8 cellular contexts compared by ENCODE assay signal in genomic region chr1:206705187-206705586, GRCh38. TPM values are rescaled to one million over a fixed set of nuclear protein-coding genes. Genes with fewer than 3 reads are reported as not detected.
A peak's percentile ranks its signal among the peaks of the same experiment; 100 is the strongest.
DNase-seq lines count a peak whose midpoint lies in the region; ATAC-seq and TF ChIP-seq lines count a peak whose summit lies in the region.

No MANE protein-coding gene starts in this region.

- TF ChIP-seq POLR2A in esophagus squamous epithelium (IDR thresholded peaks at IDR 0.05) = no peak

- in situ Hi-C loops in HAP-1 (cut with MboI; ENCODE audit: low sequenced_read_pairs) = no loop called here

- H3K36me3 ChIP-seq in HAP-1 (replicated peaks) (no peaks in the 10 kb centered on the region), esophagus squamous epithelium (no peaks in the 10 kb centered on the region)

- DNase-seq in HAP-1 (ENCODE audit: low spot score in 2 of 2) (peak; percentile 5 to 63), NCI-H524 treated with DMSO at 0.1 percent for 48 hours (lab: John Stamatoyannopoulos, UW) (peak; percentile 74), esophagus squamous epithelium (lab: John Stamatoyannopoulos, UW) (no peak), skeletal muscle cell (ENCODE audit: low read depth) (peak; percentile 83), cortex of kidney (lab: John Stamatoyannopoulos, UW) (no peak)

- H3K4me3 ChIP-seq in HAP-1 = no peak overlapping the region
- H3K4me3 ChIP-seq in esophagus squamous epithelium = no peak overlapping the region
- H3K4me3 ChIP-seq in skeletal muscle cell (ENCODE audit: low read depth, low read length) = peak overlapping the region; percentile 0

- ATAC-seq in HG02610 (IDR thresholded peaks at IDR 0.05; ENCODE audit: unreplicated experiment) (no peak), GM18868 (IDR thresholded peaks at IDR 0.05; ENCODE audit: unreplicated experiment) (no peak), GM21717 (IDR thresholded peaks at IDR 0.05; ENCODE audit: unreplicated experiment) (no peak)

- H3K4me1 ChIP-seq in HAP-1 (peaks cover 9% of the 10 kb centered on the region; the same call in 1 of the 2 replicates), esophagus squamous epithelium (peaks cover 42 to 99% (median 76%) of the 10 kb centered on the region in 3 donors)

- H3K9me3 ChIP-seq in HAP-1 = no peaks in the 10 kb centered on the region
- H3K9me3 ChIP-seq in esophagus squamous epithelium = no peaks in the 10 kb centered on the region

- no peak for TF ChIP-seq CTCF in esophagus squamous epithelium (IDR thresholded peaks at IDR 0.05)

- WGBS in esophagus squamous epithelium, 2 donors = 24 to 29% methylated on average over 4 of the region's 4 CpGs

- H3K27me3 ChIP-seq in HAP-1 (ENCODE audit: low read depth) (no peaks in the 10 kb centered on the region), esophagus squamous epithelium (no peaks in the 10 kb centered on the region)

- peak overlapping the region in 3 of 4 donors; percentile 1 to 31 (median 22) for H3K27ac ChIP-seq in esophagus squamous epithelium

- intact Hi-C loops in esophagus squamous epithelium (cut with DNase I) = no loop called here

RNA-seq across cellular contexts. Expression of gene MAPKAPK2, which starts 20.5 kb away (rescaled TPM):
- 10 to 100 TPM; 37.8 to 50.7 (median 43.2) TPM for total RNA-seq in esophagus squamous epithelium

Comparison
In these comparisons a context has a peak if more than half of its experiments do, and no peak if none do; other contexts are left out.
1. DNase-seq: peak in HAP-1 (2 of 2), NCI-H524 treated with DMSO at 0.1 percent for 48 hours (single experiment) and skeletal muscle cell (single experiment); none in esophagus squamous epithelium (single experiment) and cortex of kidney (single experiment).